ENCODE assay signal across 1 cellular context in the genomic region with DNA sequence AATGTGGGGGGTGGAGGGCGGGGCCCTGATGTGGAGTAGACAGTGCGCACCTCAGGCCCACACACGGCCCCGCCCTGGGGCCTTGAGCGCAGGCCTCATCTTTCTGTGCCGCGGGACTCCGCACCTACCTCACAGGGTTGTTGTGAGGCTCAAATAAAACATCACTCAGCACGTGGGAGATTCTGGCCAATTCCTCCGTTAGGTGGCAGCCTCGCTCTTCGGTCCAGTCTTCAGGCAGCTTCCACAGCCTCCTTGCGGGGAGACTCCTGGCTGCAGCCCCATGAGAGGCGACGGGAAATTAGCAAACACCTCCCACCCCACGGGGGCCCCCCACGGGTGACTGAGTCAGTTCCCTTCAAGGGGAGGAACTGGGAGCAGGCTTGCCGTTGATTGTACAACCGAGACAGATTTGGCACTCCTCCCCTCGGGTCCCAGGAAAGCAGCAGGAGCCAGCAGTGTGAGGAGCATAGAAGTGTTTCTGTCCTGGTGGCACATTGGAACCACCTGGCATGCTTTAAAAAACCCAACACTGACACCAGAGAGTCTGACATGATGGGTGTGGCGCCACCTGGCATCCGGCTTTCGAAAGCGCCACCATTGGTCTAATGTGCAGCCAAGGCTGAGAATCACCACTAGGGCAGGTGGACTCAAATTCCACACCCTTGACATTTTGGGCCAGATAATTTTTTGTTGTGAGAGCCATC.
A peak's percentile ranks its signal among the peaks of the same experiment; 100 is the strongest.
TF ChIP-seq lines count a peak whose summit lies in the region.

No MANE protein-coding gene starts in this region.

TF ChIP-seq in K562, 482 proteins besides CTCF, POLR2A, EP300 and RAD21 (continued from another document and continues in another):
- TF ChIP-seq MEIS2 (IDR thresholded peaks at IDR 0.05; ENCODE audit: partially characterized antibody) (peak; percentile 90), ZBTB7A (IDR thresholded peaks at IDR 0.05; ENCODE audit: borderline replicate concordance, control insufficient read depth, low read depth, low read length) (peak; percentile 51; the same call in 1 of the 2 replicates), CXXC5 (CRISPR knock-in tag; IDR thresholded peaks at IDR 0.05) (peak; percentile 53; the same call in 1 of the 2 replicates), XRCC5 (IDR thresholded peaks at IDR 0.05; ENCODE audit: low read depth, low read length) (peak; percentile 62; the same call in 1 of the 2 replicates), DPF2 (IDR thresholded peaks at IDR 0.05) (0 out of 2 replicates have a peak, but pooled peaks have one; percentile 14), POU5F1 (IDR thresholded peaks at IDR 0.05; ENCODE audit: borderline replicate concordance, low read depth, low read length, partially characterized antibody) (no peak), NRF1 (conservative IDR thresholded peaks at IDR 0.05 in 1 of 2, IDR thresholded peaks at IDR 0.05 in 1 of 2) (peak; percentile 67 to 76), BHLHE40 (IDR thresholded peaks at IDR 0.05; ENCODE audit: low read length) (peak; percentile 84), SAFB (IDR thresholded peaks at IDR 0.05; ENCODE audit: borderline replicate concordance, low read depth, low read length) (peak; percentile 74; the same call in 1 of the 2 replicates), EGR1 (conservative IDR thresholded peaks at IDR 0.05) (peak; percentile 18; the same call in 1 of the 2 replicates), CHD1 (IDR thresholded peaks at IDR 0.05; ENCODE audit: low read length) (no peak), RB1 (IDR thresholded peaks at IDR 0.05; ENCODE audit: low read depth) (peak; percentile 35; the same call in 1 of the 2 replicates), STAT5B (CRISPR knock-in tag; IDR thresholded peaks at IDR 0.05) (no peak), FOXK2 (conservative IDR thresholded peaks at IDR 0.05 in 1 of 2, IDR thresholded peaks at IDR 0.05 in 1 of 2; ENCODE audit: low read depth in 2 of 2) (peak; percentile 56 to 73; a peak in 3 of 4 replicates), GATAD2A (IDR thresholded peaks at IDR 0.05) (peak; percentile 42; the same call in 1 of the 2 replicates), YY1 (IDR thresholded peaks at IDR 0.05; ENCODE audit: borderline replicate concordance in 1 of 3, control insufficient read depth in 1 of 3, extremely low read depth in 1 of 3, insufficient read depth in 3 of 3, insufficient read length in 1 of 3, insufficient replicate concordance in 2 of 3, low read depth in 1 of 3, low read length in 2 of 3) (peak in 1 of 3 experiments; percentile 0), ZNF778 (CRISPR knock-in tag; IDR thresholded peaks at IDR 0.05) (no peak), RBFOX2 (IDR thresholded peaks at IDR 0.05; ENCODE audit: low read depth, low read length) (0 out of 2 replicates have a peak, but pooled peaks have one; percentile 19), HIVEP1 (CRISPR knock-in tag; IDR thresholded peaks at IDR 0.05) (no peak), ZNF41 (CRISPR knock-in tag; conservative IDR thresholded peaks at IDR 0.05) (no peak)
- TF ChIP-seq, protein P1, sequence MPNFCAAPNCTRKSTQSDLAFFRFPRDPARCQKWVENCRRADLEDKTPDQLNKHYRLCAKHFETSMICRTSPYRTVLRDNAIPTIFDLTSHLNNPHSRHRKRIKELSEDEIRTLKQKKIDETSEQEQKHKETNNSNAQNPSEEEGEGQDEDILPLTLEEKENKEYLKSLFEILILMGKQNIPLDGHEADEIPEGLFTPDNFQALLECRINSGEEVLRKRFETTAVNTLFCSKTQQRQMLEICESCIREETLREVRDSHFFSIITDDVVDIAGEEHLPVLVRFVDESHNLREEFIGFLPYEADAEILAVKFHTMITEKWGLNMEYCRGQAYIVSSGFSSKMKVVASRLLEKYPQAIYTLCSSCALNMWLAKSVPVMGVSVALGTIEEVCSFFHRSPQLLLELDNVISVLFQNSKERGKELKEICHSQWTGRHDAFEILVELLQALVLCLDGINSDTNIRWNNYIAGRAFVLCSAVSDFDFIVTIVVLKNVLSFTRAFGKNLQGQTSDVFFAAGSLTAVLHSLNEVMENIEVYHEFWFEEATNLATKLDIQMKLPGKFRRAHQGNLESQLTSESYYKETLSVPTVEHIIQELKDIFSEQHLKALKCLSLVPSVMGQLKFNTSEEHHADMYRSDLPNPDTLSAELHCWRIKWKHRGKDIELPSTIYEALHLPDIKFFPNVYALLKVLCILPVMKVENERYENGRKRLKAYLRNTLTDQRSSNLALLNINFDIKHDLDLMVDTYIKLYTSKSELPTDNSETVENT (CRISPR knock-in tag; IDR thresholded peaks at IDR 0.05), result 0 out of 2 replicates have a peak, but pooled peaks have one; percentile 26
- TF ChIP-seq, protein P2, sequence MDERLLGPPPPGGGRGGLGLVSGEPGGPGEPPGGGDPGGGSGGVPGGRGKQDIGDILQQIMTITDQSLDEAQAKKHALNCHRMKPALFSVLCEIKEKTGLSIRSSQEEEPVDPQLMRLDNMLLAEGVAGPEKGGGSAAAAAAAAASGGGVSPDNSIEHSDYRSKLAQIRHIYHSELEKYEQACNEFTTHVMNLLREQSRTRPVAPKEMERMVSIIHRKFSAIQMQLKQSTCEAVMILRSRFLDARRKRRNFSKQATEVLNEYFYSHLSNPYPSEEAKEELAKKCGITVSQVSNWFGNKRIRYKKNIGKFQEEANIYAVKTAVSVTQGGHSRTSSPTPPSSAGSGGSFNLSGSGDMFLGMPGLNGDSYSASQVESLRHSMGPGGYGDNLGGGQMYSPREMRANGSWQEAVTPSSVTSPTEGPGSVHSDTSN (CRISPR knock-in tag; IDR thresholded peaks at IDR 0.05; ENCODE audit: low read depth), result no peak
- TF ChIP-seq, protein P2 (tag; conservative IDR thresholded peaks at IDR 0.05; ENCODE audit: low read depth), result peak; percentile 48
- TF ChIP-seq, protein P3, sequence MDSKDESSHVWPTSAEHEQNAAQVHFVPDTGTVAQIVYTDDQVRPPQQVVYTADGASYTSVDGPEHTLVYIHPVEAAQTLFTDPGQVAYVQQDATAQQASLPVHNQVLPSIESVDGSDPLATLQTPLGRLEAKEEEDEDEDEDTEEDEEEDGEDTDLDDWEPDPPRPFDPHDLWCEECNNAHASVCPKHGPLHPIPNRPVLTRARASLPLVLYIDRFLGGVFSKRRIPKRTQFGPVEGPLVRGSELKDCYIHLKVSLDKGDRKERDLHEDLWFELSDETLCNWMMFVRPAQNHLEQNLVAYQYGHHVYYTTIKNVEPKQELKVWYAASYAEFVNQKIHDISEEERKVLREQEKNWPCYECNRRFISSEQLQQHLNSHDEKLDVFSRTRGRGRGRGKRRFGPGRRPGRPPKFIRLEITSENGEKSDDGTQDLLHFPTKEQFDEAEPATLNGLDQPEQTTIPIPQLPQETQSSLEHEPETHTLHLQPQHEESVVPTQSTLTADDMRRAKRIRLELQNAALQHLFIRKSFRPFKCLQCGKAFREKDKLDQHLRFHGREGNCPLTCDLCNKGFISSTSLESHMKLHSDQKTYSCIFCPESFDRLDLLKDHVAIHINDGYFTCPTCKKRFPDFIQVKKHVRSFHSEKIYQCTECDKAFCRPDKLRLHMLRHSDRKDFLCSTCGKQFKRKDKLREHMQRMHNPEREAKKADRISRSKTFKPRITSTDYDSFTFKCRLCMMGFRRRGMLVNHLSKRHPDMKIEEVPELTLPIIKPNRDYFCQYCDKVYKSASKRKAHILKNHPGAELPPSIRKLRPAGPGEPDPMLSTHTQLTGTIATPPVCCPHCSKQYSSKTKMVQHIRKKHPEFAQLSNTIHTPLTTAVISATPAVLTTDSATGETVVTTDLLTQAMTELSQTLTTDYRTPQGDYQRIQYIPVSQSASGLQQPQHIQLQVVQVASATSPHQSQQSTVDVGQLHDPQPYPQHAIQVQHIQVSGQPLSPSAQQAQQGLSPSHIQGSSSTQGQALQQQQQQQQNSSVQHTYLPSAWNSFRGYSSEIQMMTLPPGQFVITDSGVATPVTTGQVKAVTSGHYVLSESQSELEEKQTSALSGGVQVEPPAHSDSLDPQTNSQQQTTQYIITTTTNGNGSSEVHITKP (IDR thresholded peaks at IDR 0.05; ENCODE audit: partially characterized antibody), result peak; percentile 44
- TF ChIP-seq, protein P4, sequence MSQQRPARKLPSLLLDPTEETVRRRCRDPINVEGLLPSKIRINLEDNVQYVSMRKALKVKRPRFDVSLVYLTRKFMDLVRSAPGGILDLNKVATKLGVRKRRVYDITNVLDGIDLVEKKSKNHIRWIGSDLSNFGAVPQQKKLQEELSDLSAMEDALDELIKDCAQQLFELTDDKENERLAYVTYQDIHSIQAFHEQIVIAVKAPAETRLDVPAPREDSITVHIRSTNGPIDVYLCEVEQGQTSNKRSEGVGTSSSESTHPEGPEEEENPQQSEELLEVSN (IDR thresholded peaks at IDR 0.05; ENCODE audit: borderline replicate concordance in 1 of 2, extremely low read depth in 1 of 2, insufficient read depth in 1 of 2, insufficient read length in 1 of 2, low read depth in 1 of 2, low read length in 1 of 2, poor library complexity in 1 of 2, severe bottlenecking in 1 of 2), result peak; percentile 62 to 71
- TF ChIP-seq, protein P5, sequence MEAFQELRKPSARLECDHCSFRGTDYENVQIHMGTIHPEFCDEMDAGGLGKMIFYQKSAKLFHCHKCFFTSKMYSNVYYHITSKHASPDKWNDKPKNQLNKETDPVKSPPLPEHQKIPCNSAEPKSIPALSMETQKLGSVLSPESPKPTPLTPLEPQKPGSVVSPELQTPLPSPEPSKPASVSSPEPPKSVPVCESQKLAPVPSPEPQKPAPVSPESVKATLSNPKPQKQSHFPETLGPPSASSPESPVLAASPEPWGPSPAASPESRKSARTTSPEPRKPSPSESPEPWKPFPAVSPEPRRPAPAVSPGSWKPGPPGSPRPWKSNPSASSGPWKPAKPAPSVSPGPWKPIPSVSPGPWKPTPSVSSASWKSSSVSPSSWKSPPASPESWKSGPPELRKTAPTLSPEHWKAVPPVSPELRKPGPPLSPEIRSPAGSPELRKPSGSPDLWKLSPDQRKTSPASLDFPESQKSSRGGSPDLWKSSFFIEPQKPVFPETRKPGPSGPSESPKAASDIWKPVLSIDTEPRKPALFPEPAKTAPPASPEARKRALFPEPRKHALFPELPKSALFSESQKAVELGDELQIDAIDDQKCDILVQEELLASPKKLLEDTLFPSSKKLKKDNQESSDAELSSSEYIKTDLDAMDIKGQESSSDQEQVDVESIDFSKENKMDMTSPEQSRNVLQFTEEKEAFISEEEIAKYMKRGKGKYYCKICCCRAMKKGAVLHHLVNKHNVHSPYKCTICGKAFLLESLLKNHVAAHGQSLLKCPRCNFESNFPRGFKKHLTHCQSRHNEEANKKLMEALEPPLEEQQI (IDR thresholded peaks at IDR 0.05), result no peak
- TF ChIP-seq, protein P6, sequence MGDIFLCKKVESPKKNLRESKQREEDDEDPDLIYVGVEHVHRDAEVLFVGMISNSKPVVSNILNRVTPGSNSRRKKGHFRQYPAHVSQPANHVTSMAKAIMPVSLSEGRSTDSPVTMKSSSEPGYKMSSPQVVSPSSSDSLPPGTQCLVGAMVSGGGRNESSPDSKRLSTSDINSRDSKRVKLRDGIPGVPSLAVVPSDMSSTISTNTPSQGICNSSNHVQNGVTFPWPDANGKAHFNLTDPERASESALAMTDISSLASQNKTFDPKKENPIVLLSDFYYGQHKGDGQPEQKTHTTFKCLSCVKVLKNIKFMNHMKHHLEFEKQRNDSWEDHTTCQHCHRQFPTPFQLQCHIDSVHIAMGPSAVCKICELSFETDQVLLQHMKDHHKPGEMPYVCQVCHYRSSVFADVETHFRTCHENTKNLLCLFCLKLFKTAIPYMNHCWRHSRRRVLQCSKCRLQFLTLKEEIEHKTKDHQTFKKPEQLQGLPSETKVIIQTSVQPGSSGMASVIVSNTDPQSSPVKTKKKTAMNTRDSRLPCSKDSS (IDR thresholded peaks at IDR 0.05; ENCODE audit: low read depth, partially characterized antibody), result no peak
- TF ChIP-seq, protein P7, sequence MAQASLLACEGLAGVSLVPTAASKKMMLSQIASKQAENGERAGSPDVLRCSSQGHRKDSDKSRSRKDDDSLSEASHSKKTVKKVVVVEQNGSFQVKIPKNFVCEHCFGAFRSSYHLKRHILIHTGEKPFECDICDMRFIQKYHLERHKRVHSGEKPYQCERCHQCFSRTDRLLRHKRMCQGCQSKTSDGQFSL (CRISPR knock-in tag; IDR thresholded peaks at IDR 0.05), result 0 out of 2 replicates have a peak, but pooled peaks have one; percentile 9
- TF ChIP-seq, protein P7 (tag; IDR thresholded peaks at IDR 0.05), result no peak
- TF ChIP-seq, protein P8, sequence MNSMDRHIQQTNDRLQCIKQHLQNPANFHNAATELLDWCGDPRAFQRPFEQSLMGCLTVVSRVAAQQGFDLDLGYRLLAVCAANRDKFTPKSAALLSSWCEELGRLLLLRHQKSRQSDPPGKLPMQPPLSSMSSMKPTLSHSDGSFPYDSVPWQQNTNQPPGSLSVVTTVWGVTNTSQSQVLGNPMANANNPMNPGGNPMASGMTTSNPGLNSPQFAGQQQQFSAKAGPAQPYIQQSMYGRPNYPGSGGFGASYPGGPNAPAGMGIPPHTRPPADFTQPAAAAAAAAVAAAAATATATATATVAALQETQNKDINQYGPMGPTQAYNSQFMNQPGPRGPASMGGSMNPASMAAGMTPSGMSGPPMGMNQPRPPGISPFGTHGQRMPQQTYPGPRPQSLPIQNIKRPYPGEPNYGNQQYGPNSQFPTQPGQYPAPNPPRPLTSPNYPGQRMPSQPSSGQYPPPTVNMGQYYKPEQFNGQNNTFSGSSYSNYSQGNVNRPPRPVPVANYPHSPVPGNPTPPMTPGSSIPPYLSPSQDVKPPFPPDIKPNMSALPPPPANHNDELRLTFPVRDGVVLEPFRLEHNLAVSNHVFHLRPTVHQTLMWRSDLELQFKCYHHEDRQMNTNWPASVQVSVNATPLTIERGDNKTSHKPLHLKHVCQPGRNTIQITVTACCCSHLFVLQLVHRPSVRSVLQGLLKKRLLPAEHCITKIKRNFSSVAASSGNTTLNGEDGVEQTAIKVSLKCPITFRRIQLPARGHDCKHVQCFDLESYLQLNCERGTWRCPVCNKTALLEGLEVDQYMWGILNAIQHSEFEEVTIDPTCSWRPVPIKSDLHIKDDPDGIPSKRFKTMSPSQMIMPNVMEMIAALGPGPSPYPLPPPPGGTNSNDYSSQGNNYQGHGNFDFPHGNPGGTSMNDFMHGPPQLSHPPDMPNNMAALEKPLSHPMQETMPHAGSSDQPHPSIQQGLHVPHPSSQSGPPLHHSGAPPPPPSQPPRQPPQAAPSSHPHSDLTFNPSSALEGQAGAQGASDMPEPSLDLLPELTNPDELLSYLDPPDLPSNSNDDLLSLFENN (IDR thresholded peaks at IDR 0.05; ENCODE audit: low read depth in 2 of 2, low read length in 2 of 2), result peak in 1 of 2 experiments; percentile 12; a peak in 1 of 4 replicates
- TF ChIP-seq, protein P9, sequence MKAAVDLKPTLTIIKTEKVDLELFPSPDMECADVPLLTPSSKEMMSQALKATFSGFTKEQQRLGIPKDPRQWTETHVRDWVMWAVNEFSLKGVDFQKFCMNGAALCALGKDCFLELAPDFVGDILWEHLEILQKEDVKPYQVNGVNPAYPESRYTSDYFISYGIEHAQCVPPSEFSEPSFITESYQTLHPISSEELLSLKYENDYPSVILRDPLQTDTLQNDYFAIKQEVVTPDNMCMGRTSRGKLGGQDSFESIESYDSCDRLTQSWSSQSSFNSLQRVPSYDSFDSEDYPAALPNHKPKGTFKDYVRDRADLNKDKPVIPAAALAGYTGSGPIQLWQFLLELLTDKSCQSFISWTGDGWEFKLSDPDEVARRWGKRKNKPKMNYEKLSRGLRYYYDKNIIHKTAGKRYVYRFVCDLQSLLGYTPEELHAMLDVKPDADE (conservative IDR thresholded peaks at IDR 0.05; ENCODE audit: control insufficient read depth, low read depth, low read length), result peak; percentile 15; the same call in 1 of the 2 replicates
